1 cellular context compared by ENCODE assay signal in the genomic region with DNA sequence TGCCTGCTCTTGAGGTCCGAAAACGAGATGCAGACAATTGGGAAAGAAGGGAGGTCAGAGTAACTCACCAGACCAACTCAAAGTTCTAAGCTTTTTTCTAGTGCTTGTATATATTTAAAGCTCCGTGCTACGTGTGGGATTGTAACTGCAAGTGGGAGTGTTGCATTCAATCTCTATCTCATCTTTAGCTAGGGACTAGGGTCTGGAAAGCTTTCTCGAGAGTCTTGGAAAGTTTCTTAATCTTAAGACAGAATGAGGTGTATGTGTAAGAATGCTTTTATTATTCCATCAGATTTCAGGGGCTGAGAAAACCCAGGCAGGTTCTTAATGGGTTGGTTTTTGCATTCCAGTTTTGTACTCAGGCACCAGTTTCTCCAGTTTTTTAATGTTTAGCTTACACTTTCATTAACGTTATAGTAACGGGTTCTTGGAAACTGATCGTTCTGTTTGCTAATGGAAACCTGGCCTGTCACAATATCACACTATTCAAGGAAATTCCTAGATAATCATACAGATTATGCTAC.
TF ChIP-seq lines count a peak whose summit lies in the region.

No MANE protein-coding gene starts in this region.

TF ChIP-seq in GM23338, 12 proteins besides CTCF, POLR2A, EP300 and RAD21 (continued from another document):
- TF ChIP-seq, protein P1, sequence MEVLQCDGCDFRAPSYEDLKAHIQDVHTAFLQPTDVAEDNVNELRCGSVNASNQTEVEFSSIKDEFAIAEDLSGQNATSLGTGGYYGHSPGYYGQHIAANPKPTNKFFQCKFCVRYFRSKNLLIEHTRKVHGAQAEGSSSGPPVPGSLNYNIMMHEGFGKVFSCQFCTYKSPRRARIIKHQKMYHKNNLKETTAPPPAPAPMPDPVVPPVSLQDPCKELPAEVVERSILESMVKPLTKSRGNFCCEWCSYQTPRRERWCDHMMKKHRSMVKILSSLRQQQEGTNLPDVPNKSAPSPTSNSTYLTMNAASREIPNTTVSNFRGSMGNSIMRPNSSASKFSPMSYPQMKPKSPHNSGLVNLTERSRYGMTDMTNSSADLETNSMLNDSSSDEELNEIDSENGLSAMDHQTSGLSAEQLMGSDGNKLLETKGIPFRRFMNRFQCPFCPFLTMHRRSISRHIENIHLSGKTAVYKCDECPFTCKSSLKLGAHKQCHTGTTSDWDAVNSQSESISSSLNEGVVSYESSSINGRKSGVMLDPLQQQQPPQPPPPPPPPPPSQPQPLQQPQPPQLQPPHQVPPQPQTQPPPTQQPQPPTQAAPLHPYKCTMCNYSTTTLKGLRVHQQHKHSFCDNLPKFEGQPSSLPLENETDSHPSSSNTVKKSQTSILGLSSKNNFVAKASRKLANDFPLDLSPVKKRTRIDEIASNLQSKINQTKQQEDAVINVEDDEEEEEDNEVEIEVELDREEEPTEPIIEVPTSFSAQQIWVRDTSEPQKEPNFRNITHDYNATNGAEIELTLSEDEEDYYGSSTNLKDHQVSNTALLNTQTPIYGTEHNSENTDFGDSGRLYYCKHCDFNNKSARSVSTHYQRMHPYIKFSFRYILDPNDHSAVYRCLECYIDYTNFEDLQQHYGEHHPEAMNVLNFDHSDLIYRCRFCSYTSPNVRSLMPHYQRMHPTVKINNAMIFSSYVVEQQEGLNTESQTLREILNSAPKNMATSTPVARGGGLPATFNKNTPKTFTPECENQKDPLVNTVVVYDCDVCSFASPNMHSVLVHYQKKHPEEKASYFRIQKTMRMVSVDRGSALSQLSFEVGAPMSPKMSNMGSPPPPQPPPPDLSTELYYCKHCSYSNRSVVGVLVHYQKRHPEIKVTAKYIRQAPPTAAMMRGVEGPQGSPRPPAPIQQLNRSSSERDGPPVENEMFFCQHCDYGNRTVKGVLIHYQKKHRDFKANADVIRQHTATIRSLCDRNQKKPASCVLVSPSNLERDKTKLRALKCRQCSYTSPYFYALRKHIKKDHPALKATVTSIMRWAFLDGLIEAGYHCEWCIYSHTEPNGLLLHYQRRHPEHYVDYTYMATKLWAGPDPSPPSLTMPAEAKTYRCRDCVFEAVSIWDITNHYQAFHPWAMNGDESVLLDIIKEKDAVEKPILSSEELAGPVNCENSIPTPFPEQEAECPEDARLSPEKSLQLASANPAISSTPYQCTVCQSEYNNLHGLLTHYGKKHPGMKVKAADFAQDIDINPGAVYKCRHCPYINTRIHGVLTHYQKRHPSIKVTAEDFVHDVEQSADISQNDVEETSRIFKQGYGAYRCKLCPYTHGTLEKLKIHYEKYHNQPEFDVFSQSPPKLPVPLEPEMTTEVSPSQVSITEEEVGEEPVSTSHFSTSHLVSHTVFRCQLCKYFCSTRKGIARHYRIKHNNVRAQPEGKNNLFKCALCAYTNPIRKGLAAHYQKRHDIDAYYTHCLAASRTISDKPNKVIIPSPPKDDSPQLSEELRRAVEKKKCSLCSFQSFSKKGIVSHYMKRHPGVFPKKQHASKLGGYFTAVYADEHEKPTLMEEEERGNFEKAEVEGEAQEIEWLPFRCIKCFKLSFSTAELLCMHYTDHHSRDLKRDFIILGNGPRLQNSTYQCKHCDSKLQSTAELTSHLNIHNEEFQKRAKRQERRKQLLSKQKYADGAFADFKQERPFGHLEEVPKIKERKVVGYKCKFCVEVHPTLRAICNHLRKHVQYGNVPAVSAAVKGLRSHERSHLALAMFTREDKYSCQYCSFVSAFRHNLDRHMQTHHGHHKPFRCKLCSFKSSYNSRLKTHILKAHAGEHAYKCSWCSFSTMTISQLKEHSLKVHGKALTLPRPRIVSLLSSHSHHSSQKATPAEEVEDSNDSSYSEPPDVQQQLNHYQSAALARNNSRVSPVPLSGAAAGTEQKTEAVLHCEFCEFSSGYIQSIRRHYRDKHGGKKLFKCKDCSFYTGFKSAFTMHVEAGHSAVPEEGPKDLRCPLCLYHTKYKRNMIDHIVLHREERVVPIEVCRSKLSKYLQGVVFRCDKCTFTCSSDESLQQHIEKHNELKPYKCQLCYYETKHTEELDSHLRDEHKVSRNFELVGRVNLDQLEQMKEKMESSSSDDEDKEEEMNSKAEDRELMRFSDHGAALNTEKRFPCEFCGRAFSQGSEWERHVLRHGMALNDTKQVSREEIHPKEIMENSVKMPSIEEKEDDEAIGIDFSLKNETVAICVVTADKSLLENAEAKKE (CRISPR knock-in tag; IDR thresholded peaks at IDR 0.05) = no peak
